Comparison of ENCODE assay signal across 25 cellular contexts in genomic region chr1:2009297-2010053, GRCh38. TPM values are rescaled to one million over a fixed set of nuclear protein-coding genes. Genes with fewer than 3 reads are reported as not detected.
"Had no signal": no experiment of that assay in that cellular context is flagged by ENCODE, and none has a peak within 500 bp of the region (broad histone marks: within the 10 kb centered on the region; RNA-seq: fewer than 3 reads in every experiment).

No MANE protein-coding gene starts in this region.

- H3K27me3 ChIP-seq: Peyer's patch had no signal

- H3K4me3 ChIP-seq: breast epithelium, Peyer's patch had no signal

- FAIRE-seq: TTC549 had no signal

- ATAC-seq: activated T-helper 17 cell treated with anti-CD3 and anti-CD28 coated beads, Interleukin-2, amount 50 U/mL, for 72 hours had no signal

- H3K36me3 ChIP-seq: breast epithelium, Peyer's patch had no signal

- H3K4me1 ChIP-seq: breast epithelium, Peyer's patch had no signal

- H3K27ac ChIP-seq: breast epithelium, Peyer's patch, RWPE1 had no signal

- H3K9me3 ChIP-seq: breast epithelium, Peyer's patch had no signal

- DNase-seq: activated B cell treated with CpG ODN at 0.5 μM for 24 hours; activated CD4-positive, alpha-beta memory T cell treated with anti-CD3 and anti-CD28 coated beads for 36 hours; activated CD4-positive, alpha-beta T cell treated with anti-CD3 and anti-CD28 coated beads, Interleukin-2, amount 10 ng/mL, durations not matched to agents 7 days and 5 days; activated CD8-positive, alpha-beta memory T cell treated with anti-CD3 and anti-CD28 coated beads for 24 hours; activated gamma-delta T cell; activated naive CD4-positive, alpha-beta T cell treated with anti-CD3 and anti-CD28 coated beads, Interleukin-2, amount 10 ng/mL, durations not matched to agents 7 days and 5 days; activated naive CD8-positive, alpha-beta T cell treated with anti-CD3 and anti-CD28 coated beads for 36 hours; activated T-cell treated with anti-CD3 and anti-CD28 coated beads, Interleukin-2, amount 50 U/mL, for 48 hours; Kasumi-1; KBM-7; NCI-H1105 treated with DMSO at 0.1 percent for 48 hours; NCI-H1436 treated with DMSO at 0.1 percent for 48 hours; NCI-H187; NCI-H2081; NCI-H446; NCI-H524; Peyer's patch; SHP77; T-helper 2 cell; T1000 had no signal

RNA-seq across cellular contexts. Expression of gene CFAP74, which starts 5.9 kb away (rescaled TPM):
- total RNA-seq: activated B cell treated with CpG ODN at 0.5 μM for 24 hours; activated CD4-positive, alpha-beta memory T cell treated with anti-CD3 and anti-CD28 coated beads for 36 hours; activated CD4-positive, alpha-beta T cell treated with anti-CD3 and anti-CD28 coated beads, Interleukin-2, amount 10 ng/mL, durations not matched to agents 7 days and 5 days; activated T-helper 17 cell treated with anti-CD3 and anti-CD28 coated beads, Interleukin-2, amount 50 U/mL, for 72 hours; SK-MEL-5 had no signal

RNA-seq across cellular contexts. Expression of gene GABRD, which starts 9.7 kb away (rescaled TPM):
- total RNA-seq: activated B cell treated with CpG ODN at 0.5 μM for 24 hours; activated CD4-positive, alpha-beta memory T cell treated with anti-CD3 and anti-CD28 coated beads for 36 hours; activated CD4-positive, alpha-beta T cell treated with anti-CD3 and anti-CD28 coated beads, Interleukin-2, amount 10 ng/mL, durations not matched to agents 7 days and 5 days; activated naive CD8-positive, alpha-beta T cell treated with anti-CD3 and anti-CD28 coated beads for 36 hours; activated T-helper 17 cell treated with anti-CD3 and anti-CD28 coated beads, Interleukin-2, amount 50 U/mL, for 72 hours; breast epithelium; Peyer's patch had no signal
